In the genomic region with DNA sequence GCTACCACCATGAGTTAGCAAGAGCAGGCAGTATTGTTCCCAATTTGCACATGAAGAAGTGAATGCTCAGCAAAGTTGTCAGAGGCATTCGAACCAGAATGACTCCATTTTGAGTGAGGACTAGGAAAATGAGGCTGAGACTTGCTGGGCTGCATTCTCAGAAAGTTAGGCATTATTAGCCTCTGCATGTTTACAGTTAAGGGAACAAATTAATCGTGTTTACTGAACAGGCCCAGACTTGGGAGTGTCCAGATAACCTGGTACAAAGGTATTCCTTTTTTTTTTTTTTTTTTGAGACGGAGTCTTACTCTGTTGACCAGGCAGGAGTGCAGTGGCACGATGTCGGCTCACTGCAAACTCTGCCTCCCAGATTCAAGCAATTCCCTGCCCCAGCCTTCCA, we compare ENCODE assay signal across 1 cellular context.
TF ChIP-seq lines count a peak whose summit lies in the region.

No MANE protein-coding gene starts in this region.

TF ChIP-seq in IMR-90, 13 proteins besides CTCF, POLR2A, EP300 and RAD21 (continued from another document):
- TF ChIP-seq, protein P1, sequence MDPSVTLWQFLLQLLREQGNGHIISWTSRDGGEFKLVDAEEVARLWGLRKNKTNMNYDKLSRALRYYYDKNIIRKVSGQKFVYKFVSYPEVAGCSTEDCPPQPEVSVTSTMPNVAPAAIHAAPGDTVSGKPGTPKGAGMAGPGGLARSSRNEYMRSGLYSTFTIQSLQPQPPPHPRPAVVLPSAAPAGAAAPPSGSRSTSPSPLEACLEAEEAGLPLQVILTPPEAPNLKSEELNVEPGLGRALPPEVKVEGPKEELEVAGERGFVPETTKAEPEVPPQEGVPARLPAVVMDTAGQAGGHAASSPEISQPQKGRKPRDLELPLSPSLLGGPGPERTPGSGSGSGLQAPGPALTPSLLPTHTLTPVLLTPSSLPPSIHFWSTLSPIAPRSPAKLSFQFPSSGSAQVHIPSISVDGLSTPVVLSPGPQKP (IDR thresholded peaks at IDR 0.05; ENCODE audit: borderline replicate concordance, low read depth, low read length) = no peak
- no peak for TF ChIP-seq MAZ (IDR thresholded peaks at IDR 0.05; ENCODE audit: borderline replicate concordance, low read depth, low read length)
- TF ChIP-seq, protein P2, sequence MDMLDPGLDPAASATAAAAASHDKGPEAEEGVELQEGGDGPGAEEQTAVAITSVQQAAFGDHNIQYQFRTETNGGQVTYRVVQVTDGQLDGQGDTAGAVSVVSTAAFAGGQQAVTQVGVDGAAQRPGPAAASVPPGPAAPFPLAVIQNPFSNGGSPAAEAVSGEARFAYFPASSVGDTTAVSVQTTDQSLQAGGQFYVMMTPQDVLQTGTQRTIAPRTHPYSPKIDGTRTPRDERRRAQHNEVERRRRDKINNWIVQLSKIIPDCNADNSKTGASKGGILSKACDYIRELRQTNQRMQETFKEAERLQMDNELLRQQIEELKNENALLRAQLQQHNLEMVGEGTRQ (IDR thresholded peaks at IDR 0.05; ENCODE audit: low read depth, low read length) = no peak
- TF ChIP-seq MXI1 (IDR thresholded peaks at IDR 0.05; ENCODE audit: borderline replicate concordance, low read depth, low read length) = no peak
- no peak for TF ChIP-seq CEBPB (IDR thresholded peaks at IDR 0.05; ENCODE audit: low read depth, low read length)
- TF ChIP-seq RCOR1 (IDR thresholded peaks at IDR 0.05; ENCODE audit: insufficient replicate concordance, low read length) = no peak
- TF ChIP-seq MAFK (IDR thresholded peaks at IDR 0.05; ENCODE audit: low read depth, low read length) = no peak
